Comparison of ENCODE assay signal across 31 cellular contexts in genomic region chr19:35184884-35185283, GRCh38. TPM values are rescaled to one million over a fixed set of nuclear protein-coding genes. Genes with fewer than 3 reads are reported as not detected.
"Had no signal": no experiment of that assay in that cellular context is flagged by ENCODE, and none has a peak within 500 bp of the region (broad histone marks: within the 10 kb centered on the region; RNA-seq: fewer than 3 reads in every experiment).

No MANE protein-coding gene starts in this region.

- H3K4me1 ChIP-seq: gastrocnemius medialis, lower lobe of right lung, prostate gland, sigmoid colon, suprapubic skin, transverse colon, upper lobe of right lung, uterus had no signal

- H3K4me3 Mint-ChIP-seq: dendritic cell treated with granulocyte-macrophage colony-stimulating factor and Interleukin-4, amounts not matched to agents 40 ng/mL and 50 ng/mL, for 4 days; endodermal cell; naive thymus-derived CD8-positive, alpha-beta T cell; nephron progenitor cell; stimulated activated memory B cell treated with anti-CD40 and anti-IgM and Interleukin-4, amounts not matched to agents 10 μg/mL and 1 μg/mL and 100 μg/mL, for 72 hours; stimulated activated naive CD8-positive, alpha-beta T cell treated with anti-CD3 and anti-CD28 coated beads, Interleukin-15, Interleukin-2, amounts not matched to agents 100 ng/mL and 50 ng/mL, for 24 hours had no signal

- H3K4me3 ChIP-seq: gastrocnemius medialis, lower lobe of right lung, prostate gland, sigmoid colon, suprapubic skin, transverse colon, upper lobe of right lung, uterus had no signal

- H3K27ac ChIP-seq: epithelial cell of prostate, gastrocnemius medialis, lower lobe of right lung, prostate gland, sigmoid colon, suprapubic skin, transverse colon, upper lobe of right lung, uterus had no signal

- H3K27me3 Mint-ChIP-seq: naive thymus-derived CD8-positive, alpha-beta T cell; stimulated activated memory B cell treated with anti-CD40 and anti-IgM and Interleukin-4, amounts not matched to agents 10 μg/mL and 1 μg/mL and 100 μg/mL, for 72 hours; stimulated activated naive CD8-positive, alpha-beta T cell treated with anti-CD3 and anti-CD28 coated beads, Interleukin-15, Interleukin-2, amounts not matched to agents 100 ng/mL and 50 ng/mL, for 24 hours had no signal

- FAIRE-seq: keratinocyte had no signal

- H3K36me3 Mint-ChIP-seq: stimulated activated memory B cell treated with anti-CD40 and anti-IgM and Interleukin-4, amounts not matched to agents 10 μg/mL and 1 μg/mL and 100 μg/mL, for 72 hours had no signal

- H3K27ac Mint-ChIP-seq: dendritic cell treated with granulocyte-macrophage colony-stimulating factor and Interleukin-4, amounts not matched to agents 40 ng/mL and 50 ng/mL, for 4 days; endodermal cell; nephron progenitor cell; stimulated activated memory B cell treated with anti-CD40 and anti-IgM and Interleukin-4, amounts not matched to agents 10 μg/mL and 1 μg/mL and 100 μg/mL, for 72 hours; stimulated activated naive CD8-positive, alpha-beta T cell treated with anti-CD3 and anti-CD28 coated beads, Interleukin-15, Interleukin-2, amounts not matched to agents 100 ng/mL and 50 ng/mL, for 24 hours had no signal

- H3K9me3 ChIP-seq: gastrocnemius medialis, lower lobe of right lung, prostate gland, suprapubic skin, transverse colon, upper lobe of right lung, uterus had no signal

- H3K4me1 Mint-ChIP-seq: endodermal cell had no signal

- ATAC-seq: esophagus mucosa; gastrocnemius medialis; left ventricle myocardium superior; lower lobe of right lung; naive thymus-derived CD8-positive, alpha-beta T cell; right cardiac atrium; stimulated activated memory B cell treated with anti-CD40 and anti-IgM and Interleukin-4, amounts not matched to agents 10 μg/mL and 1 μg/mL and 100 μg/mL, for 72 hours; upper lobe of right lung had no signal

- DNase-seq: effector CD8-positive, alpha-beta T cell; foreskin fibroblast; gastrocnemius medialis; head of caudate nucleus; left ventricle myocardium superior; lower lobe of right lung; naive thymus-derived CD8-positive, alpha-beta T cell; nephron progenitor cell; nucleus accumbens; right cardiac atrium; sigmoid colon; stimulated activated CD4-positive, alpha-beta T cell treated with anti-CD3 and anti-CD28 coated beads, Interleukin-2, amount 100 ng/mL, for 24 hours; stimulated activated CD4-positive, alpha-beta T cell treated with anti-CD3 and anti-CD28 coated beads, Interleukin-4, amount 100 ng/mL, for 24 hours; transverse colon; upper lobe of right lung; uterus had no signal

- H3K9me3 Mint-ChIP-seq: dendritic cell treated with granulocyte-macrophage colony-stimulating factor and Interleukin-4, amounts not matched to agents 40 ng/mL and 50 ng/mL, for 4 days; endodermal cell had no signal

RNA-seq across cellular contexts. Expression of gene FXYD7, which starts 41.8 kb away (rescaled TPM):
- total RNA-seq: esophagus mucosa, glomerular endothelial cell, left ventricle myocardium superior, lower lobe of right lung, myocyte, osteocyte, prostate gland, renal cortical epithelial cell, transverse colon had no signal
- polyA plus RNA-seq: keratinocyte had no signal

RNA-seq across cellular contexts. Expression of gene FAM187B, which starts 43.7 kb away (rescaled TPM):
- total RNA-seq: endodermal cell; esophagus mucosa; gastrocnemius medialis; glomerular endothelial cell; left ventricle myocardium superior; mesenteric fat pad; myocyte; naive thymus-derived CD8-positive, alpha-beta T cell; osteocyte; renal cortical epithelial cell; right cardiac atrium; sigmoid colon; skeletal muscle tissue; suprapubic skin; transverse colon; upper lobe of right lung had no signal
- polyA plus RNA-seq: keratinocyte; naive thymus-derived CD8-positive, alpha-beta T cell; right cardiac atrium; sigmoid colon had no signal

RNA-seq across cellular contexts. Expression of gene FXYD1, which starts 46.3 kb away (rescaled TPM):
- total RNA-seq: glomerular endothelial cell, renal cortical epithelial cell had no signal

RNA-seq across cellular contexts. Expression of gene LGI4, which starts 50.0 kb away (rescaled TPM):
- total RNA-seq: glomerular endothelial cell, renal cortical epithelial cell had no signal
